Comparison of ENCODE assay signal across 8 cellular contexts in the genomic region with DNA sequence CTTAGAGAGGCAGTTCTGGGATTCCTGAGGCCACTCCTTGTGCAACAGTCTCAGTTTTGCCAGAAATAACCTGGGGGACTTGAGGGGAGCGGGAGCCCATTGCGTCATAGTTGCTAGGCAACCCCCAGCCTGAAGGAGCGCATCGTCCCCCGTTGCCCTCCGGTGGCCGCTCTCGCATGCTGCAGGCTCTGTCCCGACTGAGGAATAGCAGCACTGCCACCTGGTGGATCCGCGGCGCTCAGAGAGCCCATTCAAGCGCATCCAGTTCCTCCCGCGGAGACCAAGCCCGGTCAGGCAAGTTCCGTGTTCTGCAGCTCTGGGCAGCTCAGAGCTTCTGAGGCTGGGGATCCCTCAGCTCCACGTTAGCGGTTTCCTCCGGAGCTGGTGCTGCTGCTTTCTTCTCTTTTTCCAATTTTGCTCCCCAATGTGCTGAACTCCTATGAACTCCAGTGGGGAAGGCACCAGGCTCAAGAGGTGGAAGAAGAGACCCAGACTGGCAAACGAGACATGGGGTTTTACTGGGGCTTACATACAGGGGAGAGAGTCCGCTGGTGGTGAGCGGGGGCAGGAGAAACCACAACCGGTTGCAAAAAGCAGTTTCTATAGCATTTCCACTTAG. TPM values are rescaled to one million over a fixed set of nuclear protein-coding genes. Genes with fewer than 3 reads are reported as not detected.
DNase-seq lines count a peak whose midpoint lies in the region; ATAC-seq and TF ChIP-seq lines count a peak whose summit lies in the region.

No MANE protein-coding gene starts in this region.

- H3K4me3 ChIP-seq in CD8-positive, alpha-beta T cell (ENCODE audit: low read depth, low read length), result no peak overlapping the region

- H3K9me3 ChIP-seq in CD8-positive, alpha-beta T cell (ENCODE audit: low read length), result no peaks in the 10 kb centered on the region

- no peak overlapping the region for H3K27ac Mint-ChIP-seq in CD8-positive, alpha-beta T cell

- CTCF ChIA-PET in CD8-positive, alpha-beta T cell (lab: Charles Lee), result interaction anchor here (0.6 to 5.9 kb wide), 21 partner anchors 9 to 241 kb away, joined by 3 to 67 read pairs (median 3); a partner anchor contains a TSS

- no peak overlapping the region for H3K4me3 Mint-ChIP-seq in CD8-positive, alpha-beta T cell

- no peaks in the 10 kb centered on the region for H3K36me3 Mint-ChIP-seq in CD8-positive, alpha-beta T cell

- intact Hi-C loops in CD8-positive, alpha-beta T cell (cut with DNase I, micrococcal nuclease), result loop anchor here (1.0 to 10.0 kb wide), 8 partner anchors 44 to 1930 kb away; a partner anchor contains a TSS

- H3K36me3 ChIP-seq in CD8-positive, alpha-beta T cell (ENCODE audit: insufficient read depth, low read length), result no peaks in the 10 kb centered on the region

- H3K27me3 Mint-ChIP-seq in CD8-positive, alpha-beta T cell (ENCODE audit: low read depth), result peaks cover 33% of the 10 kb centered on the region

- POLR2A ChIA-PET in CD8-positive, alpha-beta T cell (lab: Charles Lee), result no interaction called here

- TF ChIP-seq CTCF in CD8-positive, alpha-beta T cell (IDR thresholded peaks at IDR 0.05), result peak; percentile 99

- peak; percentile 76 to 91 (median 89) for DNase-seq in CD8-positive, alpha-beta T cell
- peak; percentile 81 to 90 for DNase-seq in NCI-H524 (lab: John Stamatoyannopoulos, UW)
- DNase-seq in activated CD4-positive, alpha-beta T cell treated with anti-CD3 and anti-CD28 coated beads for 1 hour, result peak; percentile 80
- DNase-seq in cerebellum (ENCODE audit: low spot score), result peak; percentile 95
- DNase-seq in left kidney (ENCODE audit: low read depth, low spot score), result peak; percentile 97
- peak; percentile 90 for DNase-seq in stimulated activated CD4-positive, alpha-beta T cell treated with anti-CD3 and anti-CD28 coated beads, Interleukin-4, amount 100 ng/mL, for 24 hours

- ATAC-seq in CD8-positive, alpha-beta T cell, result peak; percentile 100
- ATAC-seq in GM19395 (IDR thresholded peaks at IDR 0.05; ENCODE audit: unreplicated experiment), result peak; percentile 98
- peak; percentile 98 for ATAC-seq in HG03460 (IDR thresholded peaks at IDR 0.05; ENCODE audit: unreplicated experiment)

- H3K27ac ChIP-seq in CD8-positive, alpha-beta T cell (ENCODE audit: low read depth, low read length), result no peak overlapping the region

- H3K4me1 Mint-ChIP-seq in CD8-positive, alpha-beta T cell (ENCODE audit: low read depth), result peaks cover 7% of the 10 kb centered on the region

- H3K9me3 Mint-ChIP-seq in CD8-positive, alpha-beta T cell, result no peaks in the 10 kb centered on the region

- no peaks in the 10 kb centered on the region for H3K27me3 ChIP-seq in CD8-positive, alpha-beta T cell (ENCODE audit: insufficient read depth, low read length)

- H3K4me1 ChIP-seq in CD8-positive, alpha-beta T cell (ENCODE audit: insufficient read depth, low read length), result no peaks in the 10 kb centered on the region

RNA-seq across cellular contexts. Expression of a gene that starts 15.1 kb away (rescaled TPM):
- total RNA-seq in CD8-positive, alpha-beta T cell, result not detected
- total RNA-seq in cerebellum, result 20.9 TPM

RNA-seq across cellular contexts. Expression of a gene that starts 44.9 kb away (rescaled TPM):
- total RNA-seq in CD8-positive, alpha-beta T cell, result 10 to 100 TPM; 29.7 to 31.5 TPM
- total RNA-seq in cerebellum, result 31.0 TPM

Comparison
In these comparisons a context has a peak if more than half of its experiments do, and no peak if none do; other contexts are left out.
1. RNA of a gene that starts 15.1 kb away (total RNA-seq): 20.9 TPM in cerebellum (single experiment); not detected in CD8-positive, alpha-beta T cell; every median in the first group is over 10 times any median in the second.
2. Peak in every context shown above with its lines, with median percentiles within 50 percentile points of each other: ATAC-seq and DNase-seq.